ENCODE assay signal across 13 cellular contexts in genomic region chr20:43438578-43439316, GRCh38.
DNase-seq lines count a peak whose midpoint lies in the region; ATAC-seq lines count a peak whose summit lies in the region.
"Had no signal": no experiment of that assay in that cellular context is flagged by ENCODE, and none has a peak within 500 bp of the region (broad histone marks: within the 10 kb centered on the region; RNA-seq: fewer than 3 reads in every experiment).

No MANE protein-coding gene starts in this region.

- peak; percentile 2 for DNase-seq in ecto neural progenitor cell (ENCODE audit: low spot score)
- DNase-seq in stimulated activated CD4-positive, alpha-beta T cell treated with anti-CD3 and anti-CD28 coated beads, Interleukin-15, amount 100 ng/mL, for 24 hours: no peak
- no peak for DNase-seq in NCI-H2196 (lab: John Stamatoyannopoulos, UW; ENCODE audit: unreplicated experiment)
- DNase-seq in OCI-M2 (lab: John Stamatoyannopoulos, UW; ENCODE audit: unreplicated experiment): no peak
- no peak for DNase-seq in activated naive CD4-positive, alpha-beta T cell (lab: John Stamatoyannopoulos, UW)
- DNase-seq: activated T-cell treated with anti-CD3 and anti-CD28 coated beads, Interleukin-2, amount 50 U/mL, for 1 hour; brain microvascular endothelial cell; CD4-positive, alpha-beta T cell; hypothalamus; RPMI8226 had no signal

- ATAC-seq in GM18873 (IDR thresholded peaks at IDR 0.05; ENCODE audit: low FRiP score, unreplicated experiment) (peak; percentile 56), GM21528 (IDR thresholded peaks at IDR 0.05; ENCODE audit: low FRiP score, unreplicated experiment) (peak; percentile 91), HG03108 (IDR thresholded peaks at IDR 0.05; ENCODE audit: unreplicated experiment) (peak; percentile 56)
